ENCODE assay signal across 9 cellular contexts in genomic region chr15:90059208-90059985, GRCh38. TPM values are rescaled to one million over a fixed set of nuclear protein-coding genes. Genes with fewer than 3 reads are reported as not detected.
DNase-seq lines count a peak whose midpoint lies in the region; ATAC-seq lines count a peak whose summit lies in the region.
"Had no signal": no experiment of that assay in that cellular context is flagged by ENCODE, and none has a peak within 500 bp of the region (broad histone marks: within the 10 kb centered on the region; RNA-seq: fewer than 3 reads in every experiment).

No MANE protein-coding gene starts in this region.

- intact Hi-C loops in Right ventricle myocardium superior (cut with DNase I), result no loop called here

- H3K4me3 ChIP-seq in GM08714 (ENCODE audit: low read length) (peak overlapping the region; percentile 2; the same call in 1 of the 2 replicates), H7 (ENCODE audit: insufficient read depth, low read depth, low read length) (no peak overlapping the region), skin epidermis (no peak overlapping the region), SJCRH30 (no peak overlapping the region)

- no peaks in the 10 kb centered on the region for H3K27me3 ChIP-seq in H7 (ENCODE audit: control insufficient read depth, insufficient read depth, low read length)
- H3K27me3 ChIP-seq in SJCRH30, result no peaks in the 10 kb centered on the region

- peaks cover 5% of the 10 kb centered on the region; the same call in 1 of the 2 replicates for H3K4me1 ChIP-seq in SJCRH30

- peak; percentile 69 for ATAC-seq in Right ventricle myocardium superior (ENCODE audit: poor library complexity)

- no peaks in the 10 kb centered on the region for H3K9me3 ChIP-seq in SJCRH30 (replicated peaks)

- no peaks in the 10 kb centered on the region for H3K36me3 ChIP-seq in H7 (replicated peaks; ENCODE audit: control insufficient read depth, insufficient read depth, low read length)
- no peaks in the 10 kb centered on the region for H3K36me3 ChIP-seq in SJCRH30

- H3K27ac ChIP-seq in skin epidermis, result peak overlapping the region; percentile 34 to 91 (median 85)
- H3K27ac ChIP-seq in SJCRH30, result no peak overlapping the region
- H3K27ac ChIP-seq: parathyroid adenoma had no signal

- DNase-seq in H7 (peak; percentile 82), NAMALWA (ENCODE audit: low spot score) (peak; percentile 90), Right ventricle myocardium superior (peak; percentile 87), SHP77 (lab: John Stamatoyannopoulos, UW) (no peak), SJCRH30 (no peak)
- DNase-seq in activated CD8-positive, alpha-beta memory T cell treated with anti-CD3 and anti-CD28 coated beads, Interleukin-2, amount 50 U/mL, for 4 hours, result peak; percentile 36

RNA-seq across cellular contexts. Expression of gene IDH2, which starts 42.9 kb away (rescaled TPM):
- total RNA-seq in H7 (2014; rRNA removed; shearing (Covaris generic)), result 67.6 and 74.4 TPM in 2 replicates
- total RNA-seq in Right ventricle myocardium superior, result 1,067 TPM
- total RNA-seq in SJCRH30 (2014; rRNA removed; shearing (Covaris generic)), result 96.9 and 102 TPM in 2 replicates

RNA-seq across cellular contexts. Expression of gene ZNF710, which starts 58.3 kb away (rescaled TPM):
- 24.3 and 28.5 TPM in 2 replicates for total RNA-seq in H7 (2014; rRNA removed; shearing (Covaris generic))
- 4.9 TPM for total RNA-seq in Right ventricle myocardium superior
- 6.3 and 8.5 TPM in 2 replicates for total RNA-seq in SJCRH30 (2014; rRNA removed; shearing (Covaris generic))

Comparison
In these comparisons a context has a peak if more than half of its experiments do, and no peak if none do; other contexts are left out.
1. DNase-seq: peak in H7 (single experiment), NAMALWA (single experiment), activated CD8-positive, alpha-beta memory T cell treated with anti-CD3 and anti-CD28 coated beads, Interleukin-2, amount 50 U/mL, for 4 hours (single experiment) and Right ventricle myocardium superior (single experiment); none in SHP77 (0 of 2) and SJCRH30 (0 of 2).
2. RNA of gene IDH2, which starts 42.9 kb away (total RNA-seq): 1,067 TPM in Right ventricle myocardium superior (single experiment); 96.9 to 102 TPM in SJCRH30 and 67.6 to 74.4 TPM in H7; every median in the first group is over 10 times any median in the second.